23 cellular contexts compared by ENCODE assay signal in the genomic region with DNA sequence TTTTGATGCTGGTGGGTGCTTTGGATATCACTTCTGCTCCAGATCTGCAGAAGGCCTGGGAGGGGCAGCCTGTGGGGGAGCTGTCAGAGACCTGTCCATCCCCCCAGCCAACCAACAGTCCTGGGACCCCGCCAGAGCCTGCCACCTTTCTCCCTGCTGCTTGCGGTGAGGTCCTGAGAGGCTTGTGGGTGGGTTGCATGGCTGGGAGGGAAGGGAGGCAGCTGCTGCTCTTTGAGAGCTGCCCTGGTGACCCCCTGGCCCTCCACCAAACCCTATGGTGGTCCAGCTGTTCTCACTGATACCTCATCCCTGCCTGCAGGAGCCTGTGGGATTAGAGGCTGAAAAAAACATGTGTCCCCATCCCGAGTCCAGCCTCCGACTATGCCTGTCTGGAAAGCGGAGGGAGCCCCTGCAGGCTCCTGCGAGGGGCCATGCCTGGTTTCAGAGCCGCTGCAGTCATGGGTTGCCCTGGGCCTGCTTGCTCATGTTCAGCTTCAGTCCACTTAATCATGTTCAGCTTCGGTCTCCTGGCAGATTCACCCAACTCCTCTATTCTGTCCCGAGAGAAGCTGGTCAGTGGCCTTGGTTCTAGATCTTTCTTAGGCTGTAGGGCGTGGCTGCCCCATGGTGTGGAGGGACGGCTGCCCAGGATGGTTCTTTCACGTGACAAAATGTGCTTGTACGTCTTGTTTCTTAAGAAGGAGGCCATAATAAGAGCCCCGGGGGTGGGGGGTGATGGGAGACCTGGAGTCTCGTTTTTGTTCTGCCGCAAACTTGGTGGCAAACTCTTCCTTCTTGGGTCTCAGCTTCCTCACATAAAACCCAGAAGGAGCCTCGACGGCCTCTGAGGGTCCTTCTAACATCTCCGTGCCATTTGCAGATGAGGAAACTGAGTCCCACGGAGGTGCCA.
"Had no signal": no experiment of that assay in that cellular context is flagged by ENCODE, and none has a peak within 500 bp of the region (broad histone marks: within the 10 kb centered on the region; RNA-seq: fewer than 3 reads in every experiment).

No MANE protein-coding gene starts in this region.

- H3K36me3 ChIP-seq: prostate gland, transverse colon, vagina had no signal

- H3K27me3 Mint-ChIP-seq: stimulated activated naive B cell treated with anti-CD40 and anti-IgM and Interleukin-4, amounts not matched to agents 10 μg/mL and 1 μg/mL and 100 μg/mL, for 72 hours; stimulated activated naive CD8-positive, alpha-beta T cell treated with anti-CD3 and anti-CD28 coated beads, Interleukin-15, Interleukin-2, amounts not matched to agents 100 ng/mL and 50 ng/mL, for 24 hours had no signal

- FAIRE-seq: endometrium, frontal cortex, kidney had no signal

- H3K4me3 ChIP-seq: esophagus squamous epithelium, heart left ventricle, hepatocyte, prostate gland, right atrium auricular region, sigmoid colon, skin epidermis, spleen, transverse colon, vagina had no signal

- H3K4me1 ChIP-seq: esophagus squamous epithelium, parathyroid adenoma, prostate gland, right atrium auricular region, spleen, transverse colon, vagina had no signal

- H2AFZ ChIP-seq: hepatocyte, parathyroid adenoma had no signal

- H3K4me1 Mint-ChIP-seq: naive thymus-derived CD8-positive, alpha-beta T cell; stimulated activated naive B cell treated with anti-CD40 and anti-IgM and Interleukin-4, amounts not matched to agents 10 μg/mL and 1 μg/mL and 100 μg/mL, for 72 hours had no signal

- H3K27ac Mint-ChIP-seq: effector memory CD8-positive, alpha-beta T cell; naive thymus-derived CD8-positive, alpha-beta T cell; stimulated activated naive B cell treated with anti-CD40 and anti-IgM and Interleukin-4, amounts not matched to agents 10 μg/mL and 1 μg/mL and 100 μg/mL, for 72 hours; stimulated activated naive CD8-positive, alpha-beta T cell treated with anti-CD3 and anti-CD28 coated beads, Interleukin-15, Interleukin-2, amounts not matched to agents 100 ng/mL and 50 ng/mL, for 24 hours had no signal

- H3K4me2 ChIP-seq: hepatocyte had no signal

- H3K27ac ChIP-seq: esophagus squamous epithelium, heart left ventricle, hepatocyte, parathyroid adenoma, prostate gland, right atrium auricular region, sigmoid colon, skin epidermis, spleen, transverse colon, vagina had no signal

- H3K9me3 Mint-ChIP-seq: stimulated activated naive CD8-positive, alpha-beta T cell treated with anti-CD3 and anti-CD28 coated beads, Interleukin-15, Interleukin-2, amounts not matched to agents 100 ng/mL and 50 ng/mL, for 24 hours had no signal

- DNase-seq: cortex of kidney; effector memory CD8-positive, alpha-beta T cell; erythroblast; esophagus squamous epithelium; heart left ventricle; kidney; mesenchymal stem cell; midbrain; naive thymus-derived CD8-positive, alpha-beta T cell; sigmoid colon; spleen; stimulated activated naive B cell treated with anti-CD40 and anti-IgM and Interleukin-4, amounts not matched to agents 10 μg/mL and 1 μg/mL and 100 μg/mL, for 72 hours; transverse colon had no signal

- H3K9me3 ChIP-seq: esophagus squamous epithelium, prostate gland, right atrium auricular region, sigmoid colon, spleen, transverse colon, vagina had no signal

- H3K27me3 ChIP-seq: esophagus squamous epithelium, heart left ventricle, hepatocyte, right atrium auricular region, sigmoid colon, spleen, transverse colon, vagina had no signal

- H3K4me3 Mint-ChIP-seq: effector memory CD8-positive, alpha-beta T cell; naive thymus-derived CD8-positive, alpha-beta T cell; neural crest cell; stimulated activated naive B cell treated with anti-CD40 and anti-IgM and Interleukin-4, amounts not matched to agents 10 μg/mL and 1 μg/mL and 100 μg/mL, for 72 hours; stimulated activated naive CD8-positive, alpha-beta T cell treated with anti-CD3 and anti-CD28 coated beads, Interleukin-15, Interleukin-2, amounts not matched to agents 100 ng/mL and 50 ng/mL, for 24 hours had no signal

- H3K9ac ChIP-seq: parathyroid adenoma had no signal
